ENCODE assay signal across 11 cellular contexts in the genomic region with DNA sequence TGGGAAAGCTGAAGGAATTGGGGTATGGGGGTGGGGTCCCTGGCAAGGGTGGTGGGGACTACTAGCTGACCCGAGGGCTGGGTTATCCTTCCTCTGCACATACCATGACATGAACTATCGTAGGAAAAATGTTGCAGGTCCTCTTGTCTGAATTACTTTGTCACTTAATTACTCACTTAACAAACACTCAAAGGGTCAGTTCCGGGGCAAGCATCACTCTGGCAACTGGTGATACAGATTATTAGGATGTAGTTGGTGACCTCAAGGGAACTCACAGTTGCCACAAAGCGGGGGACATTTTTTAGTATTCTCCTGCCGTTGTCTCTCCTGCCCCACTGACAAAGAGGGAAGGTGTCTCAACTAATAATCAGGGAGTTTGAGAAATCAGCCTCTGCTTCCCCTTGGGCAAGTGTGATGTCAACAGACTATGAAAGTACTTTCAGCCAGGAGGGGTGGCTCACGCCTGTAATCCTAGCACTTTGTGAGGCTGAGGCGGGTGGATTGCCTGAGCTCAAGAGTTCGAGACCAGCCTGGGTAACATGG. TPM values are rescaled to one million over a fixed set of nuclear protein-coding genes. Genes with fewer than 3 reads are reported as not detected.
DNase-seq lines count a peak whose midpoint lies in the region; ATAC-seq, FAIRE-seq and TF ChIP-seq lines count a peak whose summit lies in the region.
"Had no signal": no experiment of that assay in that cellular context is flagged by ENCODE, and none has a peak within 500 bp of the region (broad histone marks: within the 10 kb centered on the region; RNA-seq: fewer than 3 reads in every experiment).

No MANE protein-coding gene starts in this region.

- H3K27ac Mint-ChIP-seq in activated CD8-positive, alpha-beta T cell treated with anti-CD3 and anti-CD28 coated beads, Interleukin-2, amount 10 ng/mL, durations not matched to agents 7 days and 5 days: peak overlapping the region; percentile 94

- no peak for ATAC-seq in activated CD8-positive, alpha-beta T cell treated with anti-CD3 and anti-CD28 coated beads, Interleukin-2, amount 10 ng/mL, durations not matched to agents 7 days and 5 days

- H2AFZ ChIP-seq in keratinocyte (ENCODE audit: control insufficient read depth, low read length): no peak overlapping the region

- no peaks in the 10 kb centered on the region for H3K27me3 Mint-ChIP-seq in activated CD8-positive, alpha-beta T cell treated with anti-CD3 and anti-CD28 coated beads, Interleukin-2, amount 10 ng/mL, durations not matched to agents 7 days and 5 days (ENCODE audit: low read depth)

- peaks cover 45% of the 10 kb centered on the region for H3K4me1 Mint-ChIP-seq in activated CD8-positive, alpha-beta T cell treated with anti-CD3 and anti-CD28 coated beads, Interleukin-2, amount 10 ng/mL, durations not matched to agents 7 days and 5 days (ENCODE audit: low read depth)

- H3K27ac ChIP-seq in BLaER1 treated with 17β-estradiol and CSF1 and Interleukin-3, amounts not matched to agents 10 nM and 100 nM: peak overlapping the region in 6 of 11 experiments; percentile 6 to 39 (median 9); a peak in 8 of 22 replicates
- H3K27ac ChIP-seq in keratinocyte (ENCODE audit: control insufficient read depth, insufficient read depth, low read length): peak overlapping the region; percentile 92
- H3K27ac ChIP-seq: thoracic aorta had no signal

- peaks cover 0 to 7% (median 0%) of the 10 kb centered on the region in 11 experiments; a peak in 4 of 22 replicates for H3K36me3 ChIP-seq in BLaER1 treated with 17β-estradiol and CSF1 and Interleukin-3, amounts not matched to agents 10 nM and 100 nM
- no peaks in the 10 kb centered on the region for H3K36me3 ChIP-seq in keratinocyte (ENCODE audit: control insufficient read depth in 2 of 2, extremely low read depth in 1 of 2, insufficient read depth in 2 of 2, low read length in 2 of 2)
- H3K36me3 ChIP-seq: thoracic aorta had no signal

- peak; percentile 69 for DNase-seq in HT1080 (ENCODE audit: low read depth)
- no peak for DNase-seq in activated CD8-positive, alpha-beta T cell treated with anti-CD3 and anti-CD28 coated beads, Interleukin-2, amount 10 ng/mL, durations not matched to agents 7 days and 5 days
- no peak for DNase-seq in keratinocyte (ENCODE audit: low read depth, low spot score)
- DNase-seq in stimulated activated CD4-positive, alpha-beta T cell treated with anti-CD3 and anti-CD28 coated beads, Interleukin-1b, Interleukin-23, amount 100 ng/mL, for 48 hours: no peak
- no peak for DNase-seq in NCI-H2107 (lab: John Stamatoyannopoulos, UW)
- DNase-seq in NCI-H2029 (lab: John Stamatoyannopoulos, UW): no peak
- no peak for DNase-seq in stimulated activated CD4-positive, alpha-beta T cell treated with anti-CD3 and anti-CD28 coated beads, Interleukin-2, amount 100 ng/mL, for 48 hours
- DNase-seq: GOT3 had no signal

- H3K9me3 Mint-ChIP-seq in activated CD8-positive, alpha-beta T cell treated with anti-CD3 and anti-CD28 coated beads, Interleukin-2, amount 10 ng/mL, durations not matched to agents 7 days and 5 days (ENCODE audit: insufficient read depth): no peaks in the 10 kb centered on the region

- H3K4me3 Mint-ChIP-seq in activated CD8-positive, alpha-beta T cell treated with anti-CD3 and anti-CD28 coated beads, Interleukin-2, amount 10 ng/mL, durations not matched to agents 7 days and 5 days: peak overlapping the region; percentile 28

- H3K4me1 ChIP-seq in BLaER1 treated with 17β-estradiol and CSF1 and Interleukin-3, amounts not matched to agents 10 nM and 100 nM: peaks cover 47 to 88% (median 78%) of the 10 kb centered on the region in 10 experiments
- peaks cover 49% of the 10 kb centered on the region for H3K4me1 ChIP-seq in keratinocyte (ENCODE audit: control insufficient read depth, extremely low read depth, insufficient read depth, low read length)

- peaks cover 0 to 15% (median 6%) of the 10 kb centered on the region in 11 experiments; a peak in 9 of 22 replicates for H3K27me3 ChIP-seq in BLaER1 treated with 17β-estradiol and CSF1 and Interleukin-3, amounts not matched to agents 10 nM and 100 nM
- H3K27me3 ChIP-seq in keratinocyte (ENCODE audit: control insufficient read depth, extremely low read depth, insufficient read depth, low read length): no peaks in the 10 kb centered on the region

- peak overlapping the region; percentile 3 to 99 (median 68); a peak in 16 of 22 replicates for H3K4me2 ChIP-seq in BLaER1 treated with 17β-estradiol and CSF1 and Interleukin-3, amounts not matched to agents 10 nM and 100 nM
- peak overlapping the region; percentile 1 for H3K4me2 ChIP-seq in keratinocyte (ENCODE audit: control insufficient read depth, extremely low read depth, insufficient read depth, low read depth, low read length)

- FAIRE-seq in keratinocyte (lab: Jason Lieb, UNC): no peak

- H3K9me3 ChIP-seq in BLaER1 treated with 17β-estradiol and CSF1 and Interleukin-3, amounts not matched to agents 10 nM and 100 nM (replicated peaks in 1 of 11): no peaks in the 10 kb centered on the region
- no peaks in the 10 kb centered on the region for H3K9me3 ChIP-seq in keratinocyte (ENCODE audit: control insufficient read depth, low read depth, low read length)
- H3K9me3 ChIP-seq: thoracic aorta had no signal

- dilution Hi-C loops in keratinocyte (cut with MboI; ENCODE audit: extremely low pct_ligation_motif_present, low sequenced_read_pairs): no loop called here

- H3K9ac ChIP-seq in BLaER1 treated with 17β-estradiol and CSF1 and Interleukin-3, amounts not matched to agents 10 nM and 100 nM: no peak overlapping the region
- H3K9ac ChIP-seq in keratinocyte (ENCODE audit: control insufficient read depth, extremely low read depth, insufficient read depth, low read length): peak overlapping the region; percentile 11

- H4K20me1 ChIP-seq in BLaER1 treated with 17β-estradiol and CSF1 and Interleukin-3, amounts not matched to agents 10 nM and 100 nM: peaks cover 0 to 6% (median 0%) of the 10 kb centered on the region in 11 experiments; a peak in 1 of 22 replicates
- no peaks in the 10 kb centered on the region for H4K20me1 ChIP-seq in keratinocyte (ENCODE audit: control insufficient read depth, extremely low read depth, insufficient read depth, low read length)

- no peak overlapping the region for H3K4me3 ChIP-seq in BLaER1 treated with 17β-estradiol and CSF1 and Interleukin-3, amounts not matched to agents 10 nM and 100 nM
- H3K4me3 ChIP-seq in keratinocyte (ENCODE audit: control insufficient read depth in 2 of 3, extremely low read depth in 1 of 3, insufficient read depth in 2 of 3, low read depth in 1 of 3, low read length in 3 of 3): no peak overlapping the region
- H3K4me3 ChIP-seq: skin epidermis, thoracic aorta had no signal

- POLR2A ChIA-PET in activated CD8-positive, alpha-beta T cell treated with anti-CD3 and anti-CD28 coated beads, Interleukin-2, amount 10 ng/mL, durations not matched to agents 7 days and 5 days (lab: Charles Lee): interaction anchor here (1.1 to 7.4 kb wide), 3 partner anchors 11 to 22 kb away, joined by 8 to 203 read pairs (median 13); a partner anchor contains a TSS

- no peaks in the 10 kb centered on the region for H3K9me1 ChIP-seq in keratinocyte (ENCODE audit: control insufficient read depth, extremely low read depth, insufficient read depth, low read length)

- no peaks in the 10 kb centered on the region for H3K36me3 Mint-ChIP-seq in activated CD8-positive, alpha-beta T cell treated with anti-CD3 and anti-CD28 coated beads, Interleukin-2, amount 10 ng/mL, durations not matched to agents 7 days and 5 days (ENCODE audit: low read depth)

- no peak for TF ChIP-seq CTCF in keratinocyte (optimal IDR thresholded peaks at IDR 0.05 in 1 of 3, IDR thresholded peaks at IDR 0.05 in 1 of 3, conservative IDR thresholded peaks at IDR 0.05 in 1 of 3; ENCODE audit: extremely low read depth in 1 of 3, insufficient read depth in 2 of 3, low read length in 3 of 3)

- CTCF ChIA-PET in activated CD8-positive, alpha-beta T cell treated with anti-CD3 and anti-CD28 coated beads, Interleukin-2, amount 10 ng/mL, durations not matched to agents 7 days and 5 days (lab: Charles Lee): interaction anchor here (1.3 to 7.0 kb wide), 14 partner anchors 10 to 290 kb away, joined by 3 to 75 read pairs (median 10); a partner anchor contains a TSS

- H3K79me2 ChIP-seq in keratinocyte (ENCODE audit: control insufficient read depth, insufficient read depth, low read length): no peaks in the 10 kb centered on the region

RNA-seq across cellular contexts. Expression of a gene that starts 10.4 kb away (rescaled TPM):
- 105 and 126 TPM in 2 replicates for total RNA-seq in HT1080 (2014; rRNA removed; shearing (Covaris generic))
- 101 and 113 TPM in 2 replicates for polyA plus RNA-seq in HT1080 (2015; cell fraction: cytosol; rRNA removed)
- 74.4 and 77.8 TPM in 2 replicates for polyA plus RNA-seq in HT1080 (2015; cell fraction: nucleus; rRNA removed)
- total RNA-seq in activated CD8-positive, alpha-beta T cell treated with anti-CD3 and anti-CD28 coated beads, Interleukin-2, amount 10 ng/mL, durations not matched to agents 7 days and 5 days: 100 to 1,000 TPM; 110 to 112 TPM
- polyA plus RNA-seq in keratinocyte: 249 to 290 TPM (median 265 TPM) in 3 replicates
- polyA plus RNA-seq in keratinocyte (2011; ENCODE audit: low read depth): 402 TPM
- 283 and 335 TPM in 2 replicates for polyA plus RNA-seq in keratinocyte (2011; cell fraction: cytosol; rRNA removed)
- 248 and 253 TPM in 2 replicates for polyA plus RNA-seq in keratinocyte (2011; cell fraction: nucleus; rRNA removed)
- 187 and 359 TPM in 2 replicates for polyA plus RNA-seq in keratinocyte (2012; ENCODE audit: low replicate concordance)
- polyA minus RNA-seq in keratinocyte: 150 to 262 TPM (median 198 TPM) in 3 replicates
- 156 TPM for polyA minus RNA-seq in keratinocyte (2011; cell fraction: cytosol; rRNA and poly(A)+ RNA removed)
- polyA minus RNA-seq in keratinocyte (2011; cell fraction: nucleus; rRNA and poly(A)+ RNA removed): 90.0 and 121 TPM in 2 replicates

RNA-seq across cellular contexts. Expression of a gene that starts 11.8 kb away (rescaled TPM):
- 231 and 243 TPM in 2 replicates for total RNA-seq in HT1080 (2014; rRNA removed; shearing (Covaris generic))
- polyA plus RNA-seq in HT1080 (2015; cell fraction: cytosol; rRNA removed): 136 and 163 TPM in 2 replicates
- 101 and 110 TPM in 2 replicates for polyA plus RNA-seq in HT1080 (2015; cell fraction: nucleus; rRNA removed)
- 10 to 100 TPM; 37.9 to 39.3 TPM for total RNA-seq in activated CD8-positive, alpha-beta T cell treated with anti-CD3 and anti-CD28 coated beads, Interleukin-2, amount 10 ng/mL, durations not matched to agents 7 days and 5 days
- 147 to 254 TPM (median 166 TPM) in 3 replicates for polyA plus RNA-seq in keratinocyte
- polyA plus RNA-seq in keratinocyte (2011; ENCODE audit: low read depth): 119 TPM
- polyA plus RNA-seq in keratinocyte (2011; cell fraction: cytosol; rRNA removed): 106 and 260 TPM in 2 replicates
- 107 and 171 TPM in 2 replicates for polyA plus RNA-seq in keratinocyte (2011; cell fraction: nucleus; rRNA removed)
- polyA plus RNA-seq in keratinocyte (2012; ENCODE audit: low replicate concordance): 188 and 230 TPM in 2 replicates
- 72.3 to 126 TPM (median 110 TPM) in 3 replicates for polyA minus RNA-seq in keratinocyte
- polyA minus RNA-seq in keratinocyte (2011; cell fraction: cytosol; rRNA and poly(A)+ RNA removed): 300 TPM
- 93.5 and 97.4 TPM in 2 replicates for polyA minus RNA-seq in keratinocyte (2011; cell fraction: nucleus; rRNA and poly(A)+ RNA removed)

RNA-seq across cellular contexts. Expression of a gene that starts 21.6 kb away (rescaled TPM):
- total RNA-seq in HT1080 (2014; rRNA removed; shearing (Covaris generic)): 97.1 and 144 TPM in 2 replicates
- polyA plus RNA-seq in HT1080 (2015; cell fraction: cytosol; rRNA removed): 137 and 155 TPM in 2 replicates
- polyA plus RNA-seq in HT1080 (2015; cell fraction: nucleus; rRNA removed): 170 and 179 TPM in 2 replicates
- 100 to 1,000 TPM; 153 to 163 TPM for total RNA-seq in activated CD8-positive, alpha-beta T cell treated with anti-CD3 and anti-CD28 coated beads, Interleukin-2, amount 10 ng/mL, durations not matched to agents 7 days and 5 days
- 79.7 to 169 TPM (median 92.3 TPM) in 3 replicates for polyA plus RNA-seq in keratinocyte
- polyA plus RNA-seq in keratinocyte (2011; ENCODE audit: low read depth): 79.3 TPM
- 87.0 and 114 TPM in 2 replicates for polyA plus RNA-seq in keratinocyte (2011; cell fraction: cytosol; rRNA removed)
- 115 and 139 TPM in 2 replicates for polyA plus RNA-seq in keratinocyte (2011; cell fraction: nucleus; rRNA removed)
- polyA plus RNA-seq in keratinocyte (2012; ENCODE audit: low replicate concordance): 187 and 197 TPM in 2 replicates
- 161 to 522 TPM (median 205 TPM) in 3 replicates for polyA minus RNA-seq in keratinocyte
- polyA minus RNA-seq in keratinocyte (2011; cell fraction: cytosol; rRNA and poly(A)+ RNA removed): 238 TPM
- 84.0 and 99.5 TPM in 2 replicates for polyA minus RNA-seq in keratinocyte (2011; cell fraction: nucleus; rRNA and poly(A)+ RNA removed)

RNA-seq across cellular contexts. Expression of a gene that starts 32.6 kb away (rescaled TPM):
- 0.37 and 0.43 TPM in 2 replicates for total RNA-seq in HT1080 (2014; rRNA removed; shearing (Covaris generic))
- 0.05 TPM in 1 of 2 replicates, not detected in the other for polyA plus RNA-seq in HT1080 (2015; cell fraction: cytosol; rRNA removed)
- polyA plus RNA-seq in HT1080 (2015; cell fraction: nucleus; rRNA removed): not detected in 2 replicates
- under 1 TPM; 0.32 to 0.44 TPM for total RNA-seq in activated CD8-positive, alpha-beta T cell treated with anti-CD3 and anti-CD28 coated beads, Interleukin-2, amount 10 ng/mL, durations not matched to agents 7 days and 5 days
- 0.05 TPM in 1 of 3 replicates, not detected in the others for polyA plus RNA-seq in keratinocyte
- polyA plus RNA-seq in keratinocyte (2011; ENCODE audit: low read depth): not detected
- polyA plus RNA-seq in keratinocyte (2011; cell fraction: cytosol; rRNA removed): not detected in 2 replicates
- not detected in 2 replicates for polyA plus RNA-seq in keratinocyte (2011; cell fraction: nucleus; rRNA removed)
- polyA plus RNA-seq in keratinocyte (2012; ENCODE audit: low replicate concordance): 0.16 TPM in 1 of 2 replicates, not detected in the other
- polyA minus RNA-seq in keratinocyte: not detected in 3 replicates
- not detected for polyA minus RNA-seq in keratinocyte (2011; cell fraction: cytosol; rRNA and poly(A)+ RNA removed)
- polyA minus RNA-seq in keratinocyte (2011; cell fraction: nucleus; rRNA and poly(A)+ RNA removed): not detected in 2 replicates
